Comparison of ENCODE assay signal across 21 cellular contexts in the genomic region with DNA sequence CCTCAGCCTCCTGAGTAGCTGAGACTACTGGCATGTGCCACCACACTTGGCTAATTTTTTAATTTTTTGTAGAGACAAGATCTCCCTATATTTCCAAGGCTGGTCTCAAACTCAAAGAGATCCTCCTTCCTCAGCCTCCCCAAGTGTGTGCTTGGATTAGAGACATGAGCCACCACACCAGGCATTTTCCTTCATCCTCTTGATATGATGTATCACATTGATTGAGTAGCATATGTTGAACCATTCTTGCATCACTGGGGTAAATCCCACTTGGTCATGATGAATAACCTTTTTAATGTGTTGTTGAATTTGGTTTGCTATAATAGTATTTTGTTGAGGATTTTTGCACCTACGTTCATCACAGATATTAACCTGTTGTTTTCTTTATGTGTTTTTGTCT. TPM values are rescaled to one million over a fixed set of nuclear protein-coding genes. Genes with fewer than 3 reads are reported as not detected.
A peak's percentile ranks its signal among the peaks of the same experiment; 100 is the strongest.
DNase-seq lines count a peak whose midpoint lies in the region; ATAC-seq and TF ChIP-seq lines count a peak whose summit lies in the region.
"Had no signal": no experiment of that assay in that cellular context is flagged by ENCODE, and none has a peak within 500 bp of the region (broad histone marks: within the 10 kb centered on the region; RNA-seq: fewer than 3 reads in every experiment).

No MANE protein-coding gene starts in this region.

- no peaks in the 10 kb centered on the region for H4K20me1 ChIP-seq in Karpas-422 (ENCODE audit: insufficient read depth, low read depth, low read length)
- H4K20me1 ChIP-seq: BLaER1 had no signal

- TF ChIP-seq CTCF in epithelial cell of esophagus (IDR thresholded peaks at IDR 0.05; ENCODE audit: insufficient read depth, low read depth, low read length, missing control alignments) = no peak

- peaks cover 42% of the 10 kb centered on the region for H3K4me1 ChIP-seq in Karpas-422 (ENCODE audit: low read length)
- H3K4me1 ChIP-seq: BLaER1, Caco-2 had no signal

- H3K9ac ChIP-seq in Karpas-422 (ENCODE audit: low read length) = no peak overlapping the region
- H3K9ac ChIP-seq: BLaER1 had no signal

- H3K4me2 ChIP-seq in Karpas-422 (ENCODE audit: low read depth, low read length, poor library complexity, severe bottlenecking) = peak overlapping the region; percentile 45
- H3K4me2 ChIP-seq: BLaER1, GM23338 had no signal

- H3K27ac ChIP-seq in Karpas-422 (ENCODE audit: low read length) = no peak overlapping the region
- H3K27ac ChIP-seq: 22Rv1, BLaER1, C4-2B had no signal

- no peak overlapping the region for H3K27ac Mint-ChIP-seq in activated T-cell treated with anti-CD3 and anti-CD28 coated beads, Interleukin-2, amount 50 U/mL, for 72 hours
- H3K27ac Mint-ChIP-seq in activated T-cell treated with anti-CD3 and anti-CD28 coated beads, Interleukin-2, amount 50 U/mL, for 24 hours = no peak overlapping the region
- H3K27ac Mint-ChIP-seq: B cell; CD4-positive, CD25-positive, alpha-beta regulatory T cell; CD8-positive, alpha-beta T cell; GM23338; H9 had no signal

- peaks cover 12% of the 10 kb centered on the region for H3K4me1 Mint-ChIP-seq in activated T-cell treated with anti-CD3 and anti-CD28 coated beads, Interleukin-2, amount 50 U/mL, for 72 hours (ENCODE audit: low read depth)
- H3K4me1 Mint-ChIP-seq in activated T-cell treated with anti-CD3 and anti-CD28 coated beads, Interleukin-2, amount 50 U/mL, for 24 hours (ENCODE audit: low read depth) = no peaks in the 10 kb centered on the region
- H3K4me1 Mint-ChIP-seq: B cell, GM23338, H9 had no signal

- H3K27me3 ChIP-seq in Karpas-422 (ENCODE audit: low read length) = no peaks in the 10 kb centered on the region
- H3K27me3 ChIP-seq: BLaER1 had no signal

- H3K4me3 ChIP-seq in Karpas-422 (ENCODE audit: low read length) (no peak overlapping the region), epithelial cell of esophagus (ENCODE audit: low read length) (no peak overlapping the region)
- H3K4me3 ChIP-seq: BLaER1, GM23338 had no signal

- peak; percentile 52 to 71 for ATAC-seq in activated T-cell treated with anti-CD3 and anti-CD28 coated beads, Interleukin-2, amount 50 U/mL, for 72 hours (replicated peaks in 1 of 2)
- no peak for ATAC-seq in HG02759 (IDR thresholded peaks at IDR 0.05; ENCODE audit: unreplicated experiment)
- ATAC-seq: CD8-positive, alpha-beta T cell; GM23338; HCT116 had no signal

- peaks cover 26% of the 10 kb centered on the region for H3K27me3 Mint-ChIP-seq in activated T-cell treated with anti-CD3 and anti-CD28 coated beads, Interleukin-2, amount 50 U/mL, for 72 hours (ENCODE audit: low read depth)
- no peaks in the 10 kb centered on the region for H3K27me3 Mint-ChIP-seq in activated T-cell treated with anti-CD3 and anti-CD28 coated beads, Interleukin-2, amount 50 U/mL, for 24 hours
- H3K27me3 Mint-ChIP-seq: B cell had no signal

- peaks cover 3 to 8% of the 10 kb centered on the region in 2 donors for H3K36me3 Mint-ChIP-seq in activated T-cell treated with anti-CD3 and anti-CD28 coated beads, Interleukin-2, amount 50 U/mL, for 72 hours (ENCODE audit: insufficient read depth in 2 of 2)
- H3K36me3 Mint-ChIP-seq in activated T-cell treated with anti-CD3 and anti-CD28 coated beads, Interleukin-2, amount 50 U/mL, for 24 hours (ENCODE audit: low read depth) = no peaks in the 10 kb centered on the region
- H3K36me3 Mint-ChIP-seq: CD4-positive, CD25-positive, alpha-beta regulatory T cell; CD8-positive, alpha-beta T cell had no signal

- H3K9me2 ChIP-seq in Karpas-422 (replicated peaks; ENCODE audit: insufficient read depth, low read length) = no peaks in the 10 kb centered on the region

- H3K9me3 ChIP-seq in Karpas-422 (ENCODE audit: low read length) = no peaks in the 10 kb centered on the region

- H3K9me3 Mint-ChIP-seq in activated T-cell treated with anti-CD3 and anti-CD28 coated beads, Interleukin-2, amount 50 U/mL, for 72 hours = peaks cover 5% of the 10 kb centered on the region in 2 donors
- peaks cover 3% of the 10 kb centered on the region for H3K9me3 Mint-ChIP-seq in activated T-cell treated with anti-CD3 and anti-CD28 coated beads, Interleukin-2, amount 50 U/mL, for 24 hours

- no peak overlapping the region for H3K4me3 Mint-ChIP-seq in activated T-cell treated with anti-CD3 and anti-CD28 coated beads, Interleukin-2, amount 50 U/mL, for 72 hours
- H3K4me3 Mint-ChIP-seq in activated T-cell treated with anti-CD3 and anti-CD28 coated beads, Interleukin-2, amount 50 U/mL, for 24 hours = no peak overlapping the region
- H3K4me3 Mint-ChIP-seq: B cell; CD4-positive, CD25-positive, alpha-beta regulatory T cell; CD8-positive, alpha-beta T cell; GM23338; H9 had no signal

- no peak overlapping the region for H2AFZ ChIP-seq in Karpas-422 (ENCODE audit: low read length)
- H2AFZ ChIP-seq: GM23338 had no signal

- no peaks in the 10 kb centered on the region for H3K36me3 ChIP-seq in Karpas-422 (ENCODE audit: insufficient read depth, low read length)
- H3K36me3 ChIP-seq: BLaER1 had no signal

- DNase-seq in DMS 273 (lab: John Stamatoyannopoulos, UW; ENCODE audit: unreplicated experiment) (peak; percentile 0), DMS 273 treated with DMSO at 0.1 percent for 48 hours (lab: John Stamatoyannopoulos, UW) (no peak), Karpas-422 (no peak), epithelial cell of esophagus (ENCODE audit: low read depth) (peak; percentile 15)
- peak in 1 of 2 donors; percentile 6 for DNase-seq in activated T-cell treated with anti-CD3 and anti-CD28 coated beads, Interleukin-2, amount 50 U/mL, for 72 hours
- no peak for DNase-seq in activated T-cell treated with anti-CD3 and anti-CD28 coated beads, Interleukin-2, amount 50 U/mL, for 24 hours
- DNase-seq in stimulated activated CD4-positive, alpha-beta T cell treated with anti-CD3 and anti-CD28 coated beads, Interleukin-15, amount 100 ng/mL, for 24 hours = no peak
- DNase-seq: Caco-2; CD4-positive, CD25-positive, alpha-beta regulatory T cell; CD8-positive, alpha-beta T cell; DMS53; DMS79 treated with DMSO at 0.1 percent for 48 hours; GF-D8; H9 had no signal

- no peaks in the 10 kb centered on the region for H3K79me2 ChIP-seq in Karpas-422 (ENCODE audit: low read length)

RNA-seq across cellular contexts. Expression of gene PPM1K, which starts 24.2 kb away (rescaled TPM):
- 10 to 100 TPM; 61.2 to 85.3 TPM for total RNA-seq in activated T-cell treated with anti-CD3 and anti-CD28 coated beads, Interleukin-2, amount 50 U/mL, for 72 hours
- total RNA-seq in Karpas-422 (2014; rRNA removed; shearing (Covaris generic); ENCODE audit: low replicate concordance) = 117 and 134 TPM in 2 replicates

Comparison
In these comparisons a context has a peak if more than half of its experiments do, and no peak if none do; other contexts are left out.
1. DNase-seq: peak in DMS 273 (single experiment) and epithelial cell of esophagus (single experiment); none in DMS 273 treated with DMSO at 0.1 percent for 48 hours (single experiment), activated T-cell treated with anti-CD3 and anti-CD28 coated beads, Interleukin-2, amount 50 U/mL, for 24 hours (single experiment), Karpas-422 (single experiment) and stimulated activated CD4-positive, alpha-beta T cell treated with anti-CD3 and anti-CD28 coated beads, Interleukin-15, amount 100 ng/mL, for 24 hours (single experiment).